Comparison of ENCODE assay signal across 1 cellular context in genomic region chr2:197673606-197674005, GRCh38.
TF ChIP-seq lines count a peak whose summit lies in the region.

No MANE protein-coding gene starts in this region.

TF ChIP-seq in GM23338, 12 proteins besides CTCF, POLR2A, EP300 and RAD21 (continued from another document):
- TF ChIP-seq, protein P1, sequence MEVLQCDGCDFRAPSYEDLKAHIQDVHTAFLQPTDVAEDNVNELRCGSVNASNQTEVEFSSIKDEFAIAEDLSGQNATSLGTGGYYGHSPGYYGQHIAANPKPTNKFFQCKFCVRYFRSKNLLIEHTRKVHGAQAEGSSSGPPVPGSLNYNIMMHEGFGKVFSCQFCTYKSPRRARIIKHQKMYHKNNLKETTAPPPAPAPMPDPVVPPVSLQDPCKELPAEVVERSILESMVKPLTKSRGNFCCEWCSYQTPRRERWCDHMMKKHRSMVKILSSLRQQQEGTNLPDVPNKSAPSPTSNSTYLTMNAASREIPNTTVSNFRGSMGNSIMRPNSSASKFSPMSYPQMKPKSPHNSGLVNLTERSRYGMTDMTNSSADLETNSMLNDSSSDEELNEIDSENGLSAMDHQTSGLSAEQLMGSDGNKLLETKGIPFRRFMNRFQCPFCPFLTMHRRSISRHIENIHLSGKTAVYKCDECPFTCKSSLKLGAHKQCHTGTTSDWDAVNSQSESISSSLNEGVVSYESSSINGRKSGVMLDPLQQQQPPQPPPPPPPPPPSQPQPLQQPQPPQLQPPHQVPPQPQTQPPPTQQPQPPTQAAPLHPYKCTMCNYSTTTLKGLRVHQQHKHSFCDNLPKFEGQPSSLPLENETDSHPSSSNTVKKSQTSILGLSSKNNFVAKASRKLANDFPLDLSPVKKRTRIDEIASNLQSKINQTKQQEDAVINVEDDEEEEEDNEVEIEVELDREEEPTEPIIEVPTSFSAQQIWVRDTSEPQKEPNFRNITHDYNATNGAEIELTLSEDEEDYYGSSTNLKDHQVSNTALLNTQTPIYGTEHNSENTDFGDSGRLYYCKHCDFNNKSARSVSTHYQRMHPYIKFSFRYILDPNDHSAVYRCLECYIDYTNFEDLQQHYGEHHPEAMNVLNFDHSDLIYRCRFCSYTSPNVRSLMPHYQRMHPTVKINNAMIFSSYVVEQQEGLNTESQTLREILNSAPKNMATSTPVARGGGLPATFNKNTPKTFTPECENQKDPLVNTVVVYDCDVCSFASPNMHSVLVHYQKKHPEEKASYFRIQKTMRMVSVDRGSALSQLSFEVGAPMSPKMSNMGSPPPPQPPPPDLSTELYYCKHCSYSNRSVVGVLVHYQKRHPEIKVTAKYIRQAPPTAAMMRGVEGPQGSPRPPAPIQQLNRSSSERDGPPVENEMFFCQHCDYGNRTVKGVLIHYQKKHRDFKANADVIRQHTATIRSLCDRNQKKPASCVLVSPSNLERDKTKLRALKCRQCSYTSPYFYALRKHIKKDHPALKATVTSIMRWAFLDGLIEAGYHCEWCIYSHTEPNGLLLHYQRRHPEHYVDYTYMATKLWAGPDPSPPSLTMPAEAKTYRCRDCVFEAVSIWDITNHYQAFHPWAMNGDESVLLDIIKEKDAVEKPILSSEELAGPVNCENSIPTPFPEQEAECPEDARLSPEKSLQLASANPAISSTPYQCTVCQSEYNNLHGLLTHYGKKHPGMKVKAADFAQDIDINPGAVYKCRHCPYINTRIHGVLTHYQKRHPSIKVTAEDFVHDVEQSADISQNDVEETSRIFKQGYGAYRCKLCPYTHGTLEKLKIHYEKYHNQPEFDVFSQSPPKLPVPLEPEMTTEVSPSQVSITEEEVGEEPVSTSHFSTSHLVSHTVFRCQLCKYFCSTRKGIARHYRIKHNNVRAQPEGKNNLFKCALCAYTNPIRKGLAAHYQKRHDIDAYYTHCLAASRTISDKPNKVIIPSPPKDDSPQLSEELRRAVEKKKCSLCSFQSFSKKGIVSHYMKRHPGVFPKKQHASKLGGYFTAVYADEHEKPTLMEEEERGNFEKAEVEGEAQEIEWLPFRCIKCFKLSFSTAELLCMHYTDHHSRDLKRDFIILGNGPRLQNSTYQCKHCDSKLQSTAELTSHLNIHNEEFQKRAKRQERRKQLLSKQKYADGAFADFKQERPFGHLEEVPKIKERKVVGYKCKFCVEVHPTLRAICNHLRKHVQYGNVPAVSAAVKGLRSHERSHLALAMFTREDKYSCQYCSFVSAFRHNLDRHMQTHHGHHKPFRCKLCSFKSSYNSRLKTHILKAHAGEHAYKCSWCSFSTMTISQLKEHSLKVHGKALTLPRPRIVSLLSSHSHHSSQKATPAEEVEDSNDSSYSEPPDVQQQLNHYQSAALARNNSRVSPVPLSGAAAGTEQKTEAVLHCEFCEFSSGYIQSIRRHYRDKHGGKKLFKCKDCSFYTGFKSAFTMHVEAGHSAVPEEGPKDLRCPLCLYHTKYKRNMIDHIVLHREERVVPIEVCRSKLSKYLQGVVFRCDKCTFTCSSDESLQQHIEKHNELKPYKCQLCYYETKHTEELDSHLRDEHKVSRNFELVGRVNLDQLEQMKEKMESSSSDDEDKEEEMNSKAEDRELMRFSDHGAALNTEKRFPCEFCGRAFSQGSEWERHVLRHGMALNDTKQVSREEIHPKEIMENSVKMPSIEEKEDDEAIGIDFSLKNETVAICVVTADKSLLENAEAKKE (CRISPR knock-in tag; IDR thresholded peaks at IDR 0.05): no peak
- no peak for TF ChIP-seq ZNF331 (CRISPR knock-in tag; IDR thresholded peaks at IDR 0.05; ENCODE audit: low read depth)
- TF ChIP-seq NANOG (IDR thresholded peaks at IDR 0.05; ENCODE audit: borderline replicate concordance): no peak
- no peak for TF ChIP-seq EZH2 (IDR thresholded peaks at IDR 0.05; ENCODE audit: low read depth, unreplicated experiment)
- no peak for TF ChIP-seq ZNF114 (CRISPR knock-in tag; IDR thresholded peaks at IDR 0.05)
- no peak for TF ChIP-seq EZH2phosphoT487 (IDR thresholded peaks at IDR 0.05; ENCODE audit: unreplicated experiment)
- no peak for TF ChIP-seq CREB1 (CRISPR knock-in tag; IDR thresholded peaks at IDR 0.05; ENCODE audit: low read depth)
- no peak for TF ChIP-seq POLR2AphosphoS5 (IDR thresholded peaks at IDR 0.05; ENCODE audit: low read depth)
- no peak for TF ChIP-seq ETS1 (IDR thresholded peaks at IDR 0.05)
TF ChIP-seq in GM23338: peak in this region for 0.
